Comparison of ENCODE assay signal across 18 cellular contexts in genomic region chr12:53160000-53160399, GRCh38. TPM values are rescaled to one million over a fixed set of nuclear protein-coding genes. Genes with fewer than 3 reads are reported as not detected.
DNase-seq lines count a peak whose midpoint lies in the region; ATAC-seq, FAIRE-seq and TF ChIP-seq lines count a peak whose summit lies in the region.
"Had no signal": no experiment of that assay in that cellular context is flagged by ENCODE, and none has a peak within 500 bp of the region (broad histone marks: within the 10 kb centered on the region; RNA-seq: fewer than 3 reads in every experiment).

No MANE protein-coding gene starts in this region.

- H3K79me2 ChIP-seq in OCI-LY3 (ENCODE audit: low read length), result no peaks in the 10 kb centered on the region

- H3K9me3 Mint-ChIP-seq in activated CD8-positive, alpha-beta T cell treated with anti-CD3 and anti-CD28 coated beads for 36 hours, result no peaks in the 10 kb centered on the region
- H3K9me3 Mint-ChIP-seq in activated CD8-positive, alpha-beta T cell treated with anti-CD3 and anti-CD28 coated beads, Interleukin-2, amount 10 ng/mL, durations not matched to agents 7 days and 5 days (ENCODE audit: insufficient read depth), result no peaks in the 10 kb centered on the region
- H3K9me3 Mint-ChIP-seq in CD8-positive, alpha-beta memory T cell, result no peaks in the 10 kb centered on the region
- H3K9me3 Mint-ChIP-seq: CD14-positive monocyte, nephron had no signal

- H3K27ac Mint-ChIP-seq in activated CD8-positive, alpha-beta T cell treated with anti-CD3 and anti-CD28 coated beads for 36 hours, result peak overlapping the region; percentile 62
- no peak overlapping the region for H3K27ac Mint-ChIP-seq in activated CD8-positive, alpha-beta T cell treated with anti-CD3 and anti-CD28 coated beads, Interleukin-2, amount 10 ng/mL, durations not matched to agents 7 days and 5 days
- peak overlapping the region in 1 of 8 donors; percentile 81 for H3K27ac Mint-ChIP-seq in CD8-positive, alpha-beta memory T cell
- H3K27ac Mint-ChIP-seq: nephron had no signal

- H3K4me2 ChIP-seq in OCI-LY3 (ENCODE audit: low read length), result peak overlapping the region; percentile 54

- H4K20me1 ChIP-seq in OCI-LY3 (ENCODE audit: insufficient read depth, low read length), result no peaks in the 10 kb centered on the region

- H3K4me1 ChIP-seq in OCI-LY3 (ENCODE audit: low read length) (peaks cover 9% of the 10 kb centered on the region; the same call in 1 of the 2 replicates), esophagus muscularis mucosa (peaks cover 4 to 46% (median 35%) of the 10 kb centered on the region in 4 donors), thoracic aorta (ENCODE audit: control insufficient read depth in 1 of 2, low read depth in 2 of 2) (peaks cover 24 to 46% of the 10 kb centered on the region in 2 donors)
- H3K4me1 ChIP-seq in CD8-positive, alpha-beta memory T cell (ENCODE audit: insufficient read depth, low read length), result peaks cover 8% of the 10 kb centered on the region
- H3K4me1 ChIP-seq: prostate gland, testis had no signal

- H3K36me3 ChIP-seq in OCI-LY3 (replicated peaks; ENCODE audit: low read depth, low read length) (no peaks in the 10 kb centered on the region), esophagus muscularis mucosa (peaks cover 0 to 26% (median 12%) of the 10 kb centered on the region in 4 donors), thoracic aorta (peaks cover 3% of the 10 kb centered on the region)
- no peaks in the 10 kb centered on the region for H3K36me3 ChIP-seq in CD8-positive, alpha-beta memory T cell (ENCODE audit: insufficient read depth, low read length)
- H3K36me3 ChIP-seq: prostate gland had no signal

- 0 out of 2 replicates have a peak overlapping the region, but pooled peaks have one; percentile 82 for H2AFZ ChIP-seq in OCI-LY3 (ENCODE audit: low read depth, low read length)

- H3K36me3 Mint-ChIP-seq in activated CD8-positive, alpha-beta T cell treated with anti-CD3 and anti-CD28 coated beads for 36 hours (ENCODE audit: low read depth), result no peaks in the 10 kb centered on the region
- H3K36me3 Mint-ChIP-seq in activated CD8-positive, alpha-beta T cell treated with anti-CD3 and anti-CD28 coated beads, Interleukin-2, amount 10 ng/mL, durations not matched to agents 7 days and 5 days (ENCODE audit: low read depth), result peaks cover 2% of the 10 kb centered on the region
- no peaks in the 10 kb centered on the region for H3K36me3 Mint-ChIP-seq in CD8-positive, alpha-beta memory T cell

- H3K27ac ChIP-seq in OCI-LY3 (ENCODE audit: low read length) (no peak overlapping the region), esophagus muscularis mucosa (replicated peaks in 1 of 4) (peak overlapping the region in 3 of 4 donors; percentile 54 to 78 (median 69)), thoracic aorta (peak overlapping the region; percentile 65 to 96)
- H3K27ac ChIP-seq in CD8-positive, alpha-beta memory T cell (ENCODE audit: low read depth, low read length), result no peak overlapping the region
- H3K27ac ChIP-seq: spleen had no signal

- H3K4me3 Mint-ChIP-seq in activated CD8-positive, alpha-beta T cell treated with anti-CD3 and anti-CD28 coated beads for 36 hours, result no peak overlapping the region
- H3K4me3 Mint-ChIP-seq in activated CD8-positive, alpha-beta T cell treated with anti-CD3 and anti-CD28 coated beads, Interleukin-2, amount 10 ng/mL, durations not matched to agents 7 days and 5 days, result no peak overlapping the region
- H3K4me3 Mint-ChIP-seq in CD8-positive, alpha-beta memory T cell, result no peak overlapping the region
- H3K4me3 Mint-ChIP-seq: CD14-positive monocyte, nephron had no signal

- intact Hi-C loops in activated CD8-positive, alpha-beta T cell treated with anti-CD3 and anti-CD28 coated beads for 36 hours (cut with micrococcal nuclease), result loop anchor here (5.0 kb wide), 1 partner anchor 47 kb away; the partner anchor contains the start of gene ITGB7
- intact Hi-C loops in esophagus muscularis mucosa (cut with DNase I), result loop anchor here (2.0 to 10.0 kb wide), 2 partner anchors 31 to 85 kb away; partner anchors contain the start of gene SPRYD3

- H3K27me3 ChIP-seq in OCI-LY3 (ENCODE audit: low read depth, low read length) (no peaks in the 10 kb centered on the region), esophagus muscularis mucosa (no peaks in the 10 kb centered on the region), thoracic aorta (replicated peaks; ENCODE audit: insufficient read depth) (no peaks in the 10 kb centered on the region)
- no peaks in the 10 kb centered on the region for H3K27me3 ChIP-seq in CD8-positive, alpha-beta memory T cell (ENCODE audit: insufficient read depth, low read length, poor library complexity, severe bottlenecking)
- H3K27me3 ChIP-seq: spleen, testis had no signal

- no peak for DNase-seq in activated CD8-positive, alpha-beta T cell treated with anti-CD3 and anti-CD28 coated beads for 36 hours
- DNase-seq in activated CD8-positive, alpha-beta T cell treated with anti-CD3 and anti-CD28 coated beads, Interleukin-2, amount 10 ng/mL, durations not matched to agents 7 days and 5 days, result no peak
- DNase-seq in esophagus muscularis mucosa (ENCODE audit: extremely low spot score), result no peak
- DNase-seq in thoracic aorta (ENCODE audit: low spot score), result no peak
- DNase-seq in GM12892 (ENCODE audit: insufficient read length), result no peak
- DNase-seq in CD8-positive, alpha-beta memory T cell, result no peak
- DNase-seq in NCI-H1105 treated with DMSO at 0.1 percent for 48 hours (lab: John Stamatoyannopoulos, UW), result no peak
- DNase-seq: GOT3 had no signal

- POLR2A ChIA-PET in activated CD8-positive, alpha-beta T cell treated with anti-CD3 and anti-CD28 coated beads for 36 hours (lab: Charles Lee), result interaction anchor here (0.7 to 4.9 kb wide), 8 partner anchors 21 to 139 kb away, joined by 3 to 22 read pairs (median 4); partner anchors contain the start of genes CSAD, ESPL1, MYG1 and ZNF740
- POLR2A ChIA-PET in activated CD8-positive, alpha-beta T cell treated with anti-CD3 and anti-CD28 coated beads, Interleukin-2, amount 10 ng/mL, durations not matched to agents 7 days and 5 days (lab: Charles Lee), result interaction anchor here (0.6 to 1.9 kb wide), 6 partner anchors 20 to 161 kb away, joined by 3 to 8 read pairs (median 6); partner anchors contain the start of genes AAAS, CSAD, ESPL1 and MYG1
- POLR2A ChIA-PET in CD8-positive, alpha-beta memory T cell (lab: Charles Lee), result interaction anchor here (1.1 to 1.5 kb wide), 2 partner anchors 21 to 91 kb away, joined by 4 to 6 read pairs; partner anchors contain the start of gene CSAD

- CTCF ChIA-PET in activated CD8-positive, alpha-beta T cell treated with anti-CD3 and anti-CD28 coated beads for 36 hours (lab: Charles Lee), result interaction anchor here (0.7 to 9.2 kb wide), 47 partner anchors 9 to 261 kb away, joined by 3 to 199 read pairs (median 5); partner anchors contain the start of genes AAAS, CSAD, ESPL1 and ITGB7
- CTCF ChIA-PET in activated CD8-positive, alpha-beta T cell treated with anti-CD3 and anti-CD28 coated beads, Interleukin-2, amount 10 ng/mL, durations not matched to agents 7 days and 5 days (lab: Charles Lee), result interaction anchor here (0.7 to 6.0 kb wide), 51 partner anchors 8 to 265 kb away, joined by 3 to 58 read pairs (median 7); partner anchors contain the start of genes AAAS, CSAD, ESPL1 and ITGB7
- CTCF ChIA-PET in CD8-positive, alpha-beta memory T cell (lab: Charles Lee), result interaction anchor here (0.7 to 4.7 kb wide), 40 partner anchors 9 to 261 kb away, joined by 3 to 50 read pairs (median 6); partner anchors contain the start of genes AAAS, CSAD, ESPL1 and IGFBP6

- H3K9me3 ChIP-seq in OCI-LY3 (ENCODE audit: insufficient read depth, low read length), result no peaks in the 10 kb centered on the region
- H3K9me3 ChIP-seq in esophagus muscularis mucosa, result no peaks in the 10 kb centered on the region
- H3K9me3 ChIP-seq in thoracic aorta, result no peaks in the 10 kb centered on the region
- no peaks in the 10 kb centered on the region for H3K9me3 ChIP-seq in CD8-positive, alpha-beta memory T cell (ENCODE audit: low read length)
- H3K9me3 ChIP-seq: prostate gland, spleen, testis had no signal

- FAIRE-seq in GM12892 (lab: Jason Lieb, UNC), result no peak
- FAIRE-seq: A204.1 had no signal

- 87% methylated on average over 16 of the region's 16 CpGs for WGBS in esophagus muscularis mucosa

- ATAC-seq in activated CD8-positive, alpha-beta T cell treated with anti-CD3 and anti-CD28 coated beads for 36 hours, result no peak
- no peak for ATAC-seq in activated CD8-positive, alpha-beta T cell treated with anti-CD3 and anti-CD28 coated beads, Interleukin-2, amount 10 ng/mL, durations not matched to agents 7 days and 5 days
- ATAC-seq in thoracic aorta (ENCODE audit: insufficient number of reproducible peaks, low FRiP score, low read depth), result no peak

- TF ChIP-seq CTCF in activated CD8-positive, alpha-beta T cell treated with anti-CD3 and anti-CD28 coated beads for 36 hours (IDR thresholded peaks at IDR 0.05), result no peak
- TF ChIP-seq CTCF in OCI-LY3 (IDR thresholded peaks at IDR 0.05; ENCODE audit: low read depth, low read length) (no peak), esophagus muscularis mucosa (IDR thresholded peaks at IDR 0.05) (no peak), thoracic aorta (IDR thresholded peaks at IDR 0.05) (no peak)

- no peak overlapping the region; the same call in 1 of the 2 replicates for H3K4me3 ChIP-seq in OCI-LY3 (ENCODE audit: low read length)
- H3K4me3 ChIP-seq in esophagus muscularis mucosa, result no peak overlapping the region
- H3K4me3 ChIP-seq in thoracic aorta, result no peak overlapping the region
- H3K4me3 ChIP-seq in CD8-positive, alpha-beta memory T cell (ENCODE audit: low read length), result no peak overlapping the region
- H3K4me3 ChIP-seq: coronary artery, prostate gland, spleen, testis had no signal

- TF ChIP-seq EP300 in esophagus muscularis mucosa (IDR thresholded peaks at IDR 0.05), result no peak

- no peak for TF ChIP-seq POLR2A in esophagus muscularis mucosa (IDR thresholded peaks at IDR 0.05; ENCODE audit: low read depth)
- TF ChIP-seq POLR2A in GM12892 (IDR thresholded peaks at IDR 0.05; ENCODE audit: low read depth, low read length), result no peak

- H3K9ac ChIP-seq in OCI-LY3 (ENCODE audit: low read length), result no peak overlapping the region

- peaks cover 10% of the 10 kb centered on the region for H3K4me1 Mint-ChIP-seq in activated CD8-positive, alpha-beta T cell treated with anti-CD3 and anti-CD28 coated beads for 36 hours (ENCODE audit: low read depth)
- H3K4me1 Mint-ChIP-seq in activated CD8-positive, alpha-beta T cell treated with anti-CD3 and anti-CD28 coated beads, Interleukin-2, amount 10 ng/mL, durations not matched to agents 7 days and 5 days (ENCODE audit: low read depth), result peaks cover 18% of the 10 kb centered on the region
- H3K4me1 Mint-ChIP-seq in CD8-positive, alpha-beta memory T cell, result peaks cover 6 to 8% (median 6%) of the 10 kb centered on the region in 3 donors
- H3K4me1 Mint-ChIP-seq: nephron had no signal

- H3K27me3 Mint-ChIP-seq in activated CD8-positive, alpha-beta T cell treated with anti-CD3 and anti-CD28 coated beads for 36 hours, result no peaks in the 10 kb centered on the region
- no peaks in the 10 kb centered on the region for H3K27me3 Mint-ChIP-seq in activated CD8-positive, alpha-beta T cell treated with anti-CD3 and anti-CD28 coated beads, Interleukin-2, amount 10 ng/mL, durations not matched to agents 7 days and 5 days (ENCODE audit: low read depth)
- H3K27me3 Mint-ChIP-seq in CD8-positive, alpha-beta memory T cell, result no peaks in the 10 kb centered on the region

RNA-seq across cellular contexts. Expression of gene ZNF740, which starts 20.5 kb away (rescaled TPM):
- 10 to 100 TPM; 31.3 to 35.9 TPM for total RNA-seq in activated CD8-positive, alpha-beta T cell treated with anti-CD3 and anti-CD28 coated beads for 36 hours
- 10 to 100 TPM; 28.2 to 31.4 TPM for total RNA-seq in activated CD8-positive, alpha-beta T cell treated with anti-CD3 and anti-CD28 coated beads, Interleukin-2, amount 10 ng/mL, durations not matched to agents 7 days and 5 days
- 10 to 100 TPM; 12.4 to 19.6 (median 15.3) TPM for total RNA-seq in esophagus muscularis mucosa
- 10 to 100 TPM; 22.2 to 28.4 TPM for total RNA-seq in thoracic aorta
- polyA plus RNA-seq in GM12892 (2012; ENCODE audit: missing spikeins), result 13.7 TPM
- total RNA-seq in CD8-positive, alpha-beta memory T cell, result 10 to 100 TPM; 50.4 to 52.0 TPM
- polyA plus RNA-seq in CD8-positive, alpha-beta memory T cell, result 3.3 TPM

RNA-seq across cellular contexts. Expression of gene CSAD, which starts 20.7 kb away (rescaled TPM):
- 10 to 100 TPM; 13.8 to 18.6 TPM for total RNA-seq in activated CD8-positive, alpha-beta T cell treated with anti-CD3 and anti-CD28 coated beads for 36 hours
- total RNA-seq in activated CD8-positive, alpha-beta T cell treated with anti-CD3 and anti-CD28 coated beads, Interleukin-2, amount 10 ng/mL, durations not matched to agents 7 days and 5 days, result 10 to 100 TPM; 15.7 to 17.0 TPM
- total RNA-seq in esophagus muscularis mucosa, result 10 to 100 TPM; 10.8 to 27.8 (median 15.0) TPM
- total RNA-seq in thoracic aorta, result 10 to 100 TPM; 70.8 to 89.5 TPM
- 14.2 TPM for polyA plus RNA-seq in GM12892 (2012; ENCODE audit: missing spikeins)
- 10 to 100 TPM; 15.8 to 18.7 TPM for total RNA-seq in CD8-positive, alpha-beta memory T cell
- polyA plus RNA-seq in CD8-positive, alpha-beta memory T cell, result 0.70 TPM

RNA-seq across cellular contexts. Expression of gene ITGB7, which starts 47.1 kb away (rescaled TPM):
- total RNA-seq in activated CD8-positive, alpha-beta T cell treated with anti-CD3 and anti-CD28 coated beads for 36 hours, result 100 to 1,000 TPM; 121 to 137 TPM
- 100 to 1,000 TPM; 500 to 503 TPM for total RNA-seq in activated CD8-positive, alpha-beta T cell treated with anti-CD3 and anti-CD28 coated beads, Interleukin-2, amount 10 ng/mL, durations not matched to agents 7 days and 5 days
- total RNA-seq in esophagus muscularis mucosa (1 to 10 TPM; 1.1 to 1.8 (median 1.4) TPM), thoracic aorta (1 to 10 TPM; 2.1 to 8.3 TPM)
- 103 TPM for polyA plus RNA-seq in GM12892 (2012; ENCODE audit: missing spikeins)
- total RNA-seq in CD8-positive, alpha-beta memory T cell, result 100 to 1,000 TPM; 339 TPM
- polyA plus RNA-seq in CD8-positive, alpha-beta memory T cell, result 292 TPM
- total RNA-seq: NCI-H460 had no signal

RNA-seq across cellular contexts. Expression of gene SOAT2, which starts 56.7 kb away (rescaled TPM):
- 1 to 10 TPM; 5.3 to 6.7 TPM for total RNA-seq in activated CD8-positive, alpha-beta T cell treated with anti-CD3 and anti-CD28 coated beads for 36 hours
- 10 to 100 TPM; 10.8 to 13.3 TPM for total RNA-seq in activated CD8-positive, alpha-beta T cell treated with anti-CD3 and anti-CD28 coated beads, Interleukin-2, amount 10 ng/mL, durations not matched to agents 7 days and 5 days
- not detected for total RNA-seq in esophagus muscularis mucosa
- total RNA-seq in thoracic aorta, result under 1 TPM; 0.81 to 0.99 TPM
- polyA plus RNA-seq in GM12892 (2012; ENCODE audit: missing spikeins), result not detected
- total RNA-seq in CD8-positive, alpha-beta memory T cell, result under 1 TPM; 0.48 to 1.00 TPM
- 0.76 TPM for polyA plus RNA-seq in CD8-positive, alpha-beta memory T cell
- total RNA-seq: left cardiac atrium, NCI-H460 had no signal
- polyA plus RNA-seq: CD14-positive monocyte had no signal

Comparison
In these comparisons a context has a peak if more than half of its experiments do, and no peak if none do; other contexts are left out.
1. H3K27ac ChIP-seq: peak in esophagus muscularis mucosa (3 of 4) and thoracic aorta (2 of 2); none in OCI-LY3 (single experiment) and CD8-positive, alpha-beta memory T cell (single experiment).
2. RNA of gene ITGB7, which starts 47.1 kb away (total RNA-seq): 500 to 503 TPM in activated CD8-positive, alpha-beta T cell treated with anti-CD3 and anti-CD28 coated beads, Interleukin-2, amount 10 ng/mL, durations not matched to agents 7 days and 5 days, 339 TPM in CD8-positive, alpha-beta memory T cell and 121 to 137 TPM in activated CD8-positive, alpha-beta T cell treated with anti-CD3 and anti-CD28 coated beads for 36 hours; 2.1 to 8.3 TPM in thoracic aorta and 1.1 to 1.8 TPM in esophagus muscularis mucosa; every median in the first group is over 10 times any median in the second.